Comparison of ENCODE assay signal across 16 cellular contexts in the genomic region with DNA sequence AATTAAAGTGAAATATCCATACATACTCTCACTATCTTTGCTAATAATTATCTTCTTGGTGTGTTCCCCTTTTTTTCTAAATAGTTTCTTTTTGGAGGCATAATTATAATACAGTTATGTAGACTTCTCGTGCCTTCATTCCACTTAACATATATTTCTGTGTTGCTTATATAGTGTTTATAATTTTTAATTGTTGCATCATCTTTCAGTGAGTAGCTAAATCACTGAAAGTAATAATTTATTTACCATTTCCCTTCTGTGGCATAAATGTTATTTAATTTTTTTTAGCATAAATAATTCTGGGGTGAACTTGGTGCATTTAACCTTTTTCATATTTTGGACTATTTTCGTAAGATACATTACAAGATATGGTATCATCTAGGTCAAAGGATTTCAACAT.
"Had no signal": no experiment of that assay in that cellular context is flagged by ENCODE, and none has a peak within 500 bp of the region (broad histone marks: within the 10 kb centered on the region; RNA-seq: fewer than 3 reads in every experiment).

No MANE protein-coding gene starts in this region.

- H3K4me3 ChIP-seq: gastroesophageal sphincter, lower lobe of right lung, prostate gland, right atrium auricular region, tibial artery had no signal

- H3K27me3 ChIP-seq: gastroesophageal sphincter, right atrium auricular region, tibial artery had no signal

- H3K9me3 Mint-ChIP-seq: activated naive CD4-positive, alpha-beta T cell treated with anti-CD3 and anti-CD28 coated beads, Interleukin-2, amount 50 U/mL, for 72 hours; naive B cell; stimulated activated naive CD8-positive, alpha-beta T cell treated with anti-CD3 and anti-CD28 coated beads, Interleukin-15, Interleukin-2, amounts not matched to agents 100 ng/mL and 50 ng/mL, for 24 hours; WTC11 had no signal

- H3K27ac ChIP-seq: epithelial cell of prostate, gastroesophageal sphincter, lower lobe of right lung, prostate gland, right atrium auricular region, tibial artery had no signal

- H3K9me3 ChIP-seq: gastroesophageal sphincter, lower lobe of right lung, prostate gland, right atrium auricular region, tibial artery had no signal

- H3K27me3 Mint-ChIP-seq: naive B cell; stimulated activated naive CD8-positive, alpha-beta T cell treated with anti-CD3 and anti-CD28 coated beads, Interleukin-15, Interleukin-2, amounts not matched to agents 100 ng/mL and 50 ng/mL, for 24 hours had no signal

- ATAC-seq: activated naive CD4-positive, alpha-beta T cell treated with anti-CD3 and anti-CD28 coated beads, Interleukin-2, amount 50 U/mL, for 72 hours; gastroesophageal sphincter; lower lobe of right lung; WTC11 had no signal

- H3K4me3 Mint-ChIP-seq: naive B cell; stimulated activated naive CD8-positive, alpha-beta T cell treated with anti-CD3 and anti-CD28 coated beads, Interleukin-15, Interleukin-2, amounts not matched to agents 100 ng/mL and 50 ng/mL, for 24 hours; WTC11 had no signal

- DNase-seq: activated CD8-positive, alpha-beta memory T cell treated with anti-CD3 and anti-CD28 coated beads, Interleukin-2, amount 50 U/mL, for 48 hours; amniotic stem cell; head of caudate nucleus; hypothalamus; lower lobe of right lung; naive B cell; stimulated activated CD4-positive, alpha-beta T cell treated with anti-CD3 and anti-CD28 coated beads, Interleukin-4, amount 100 ng/mL, for 4 hours; T1000; tibial artery had no signal

- H3K4me1 ChIP-seq: gastroesophageal sphincter, lower lobe of right lung, prostate gland, right atrium auricular region, tibial artery had no signal

- H3K27ac Mint-ChIP-seq: stimulated activated naive CD8-positive, alpha-beta T cell treated with anti-CD3 and anti-CD28 coated beads, Interleukin-15, Interleukin-2, amounts not matched to agents 100 ng/mL and 50 ng/mL, for 24 hours; WTC11 had no signal

- H3K36me3 ChIP-seq: prostate gland had no signal
